1 cellular context compared by ENCODE assay signal in genomic region chr10:119859422-119860258, GRCh38.
TF ChIP-seq lines count a peak whose summit lies in the region.

No MANE protein-coding gene starts in this region.

TF ChIP-seq in H1, 55 proteins besides CTCF, POLR2A, EP300 and RAD21:
- no peak for TF ChIP-seq USF2 (IDR thresholded peaks at IDR 0.05; ENCODE audit: low read length)
- no peak for TF ChIP-seq RBBP5 (IDR thresholded peaks at IDR 0.05; ENCODE audit: borderline replicate concordance, low read depth, low read length)
- TF ChIP-seq CEBPB (IDR thresholded peaks at IDR 0.05; ENCODE audit: low read depth, low read length), result no peak
- TF ChIP-seq SIRT6 (IDR thresholded peaks at IDR 0.05; ENCODE audit: low read length), result no peak
- no peak for TF ChIP-seq RNF2 (IDR thresholded peaks at IDR 0.05; ENCODE audit: borderline replicate concordance, low read depth, low read length, missing control alignments, poor library complexity, severe bottlenecking)
